In the genomic region with DNA sequence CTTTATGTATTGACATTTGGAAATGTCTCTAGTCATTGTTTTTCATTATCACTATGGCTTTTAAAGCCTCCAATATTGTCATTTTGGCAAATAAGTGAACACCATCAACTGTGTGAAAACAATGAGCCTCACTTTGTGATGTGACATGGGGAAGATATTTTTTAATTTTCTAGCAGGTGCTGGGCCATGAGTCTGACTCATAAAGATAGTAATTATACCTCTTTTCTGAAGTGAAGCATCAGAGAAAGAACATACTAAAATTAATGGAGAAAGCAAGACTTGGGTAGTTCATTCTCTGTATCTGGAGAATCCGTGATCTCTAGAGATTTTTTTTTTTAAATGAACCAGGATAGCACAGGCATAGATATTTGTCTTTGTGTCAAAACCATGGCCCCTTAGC, we compare ENCODE assay signal across 18 cellular contexts.
DNase-seq lines count a peak whose midpoint lies in the region; ATAC-seq and TF ChIP-seq lines count a peak whose summit lies in the region.
"Had no signal": no experiment of that assay in that cellular context is flagged by ENCODE, and none has a peak within 500 bp of the region (broad histone marks: within the 10 kb centered on the region; RNA-seq: fewer than 3 reads in every experiment).

No MANE protein-coding gene starts in this region.

- H3K4me1 ChIP-seq in OCI-LY1 (ENCODE audit: insufficient read depth, low read length, severe bottlenecking) (peaks cover 6% of the 10 kb centered on the region), mucosa of descending colon (ENCODE audit: low read depth) (no peaks in the 10 kb centered on the region), spleen (peaks cover 0 to 8% (median 2%) of the 10 kb centered on the region in 6 donors)
- H3K4me1 ChIP-seq: testis had no signal

- H3K9ac ChIP-seq in OCI-LY1 (ENCODE audit: low read length), result no peak overlapping the region

- H3K27me3 ChIP-seq in OCI-LY1 (ENCODE audit: insufficient read depth, low read length) (no peaks in the 10 kb centered on the region), spleen (replicated peaks in 1 of 7) (no peaks in the 10 kb centered on the region)
- H3K27me3 ChIP-seq: testis had no signal

- TF ChIP-seq POLR2A in GM18505 (IDR thresholded peaks at IDR 0.05; ENCODE audit: borderline replicate concordance, extremely low read depth, insufficient read depth, insufficient read length) (no peak), spleen (IDR thresholded peaks at IDR 0.05) (no peak)

- H3K9me3 ChIP-seq in OCI-LY1 (ENCODE audit: low read length), result no peaks in the 10 kb centered on the region
- H3K9me3 ChIP-seq in mucosa of descending colon, result no peaks in the 10 kb centered on the region
- no peaks in the 10 kb centered on the region for H3K9me3 ChIP-seq in spleen
- H3K9me3 ChIP-seq: HAP-1, neutrophil, testis had no signal

- no peak overlapping the region for H3K27ac ChIP-seq in OCI-LY1 (ENCODE audit: low read depth, low read length, poor library complexity, severe bottlenecking)
- no peak overlapping the region for H3K27ac ChIP-seq in spleen
- H3K27ac ChIP-seq: neutrophil, testis had no signal

- intact Hi-C loops in mucosa of descending colon (cut with DNase I, micrococcal nuclease), result no loop called here
- intact Hi-C loops in spleen (cut with DNase I; ENCODE audit: low total_unique reads), result no loop called here

- H3F3A ChIP-seq in OCI-LY1 (ENCODE audit: insufficient read depth, low read length), result no peaks in the 10 kb centered on the region

- H3K79me2 ChIP-seq in OCI-LY1 (ENCODE audit: insufficient read depth, low read length), result no peaks in the 10 kb centered on the region

- no peaks in the 10 kb centered on the region for H3K9me2 ChIP-seq in OCI-LY1 (ENCODE audit: low read depth, low read length)

- WGBS in spleen, 5 donors, result 68 to 88% (median 84%) methylated on average over 1 of the region's 1 CpG

- no peak for TF ChIP-seq CTCF in OCI-LY1 (IDR thresholded peaks at IDR 0.05; ENCODE audit: low read length)
- TF ChIP-seq CTCF in mucosa of descending colon (IDR thresholded peaks at IDR 0.05), result no peak
- no peak for TF ChIP-seq CTCF in spleen (IDR thresholded peaks at IDR 0.05 in 8 of 11, conservative IDR thresholded peaks at IDR 0.05 in 3 of 11)

- H3K4me2 ChIP-seq in OCI-LY1 (ENCODE audit: low read length), result no peak overlapping the region

- H4K20me1 ChIP-seq in OCI-LY1 (ENCODE audit: insufficient read depth, low read length), result no peaks in the 10 kb centered on the region

- DNase-seq in mucosa of descending colon (no peak), spleen (no peak), ecto neural progenitor cell (ENCODE audit: low spot score) (no peak)
- DNase-seq in stimulated activated naive CD4-positive, alpha-beta T cell treated with Interleukin-2 at 50 U/mL for 16 hours (lab: John Stamatoyannopoulos, UW), result no peak
- DNase-seq: activated CD4-positive, alpha-beta T cell treated with anti-CD3 and anti-CD28 coated beads for 4 hours; activated CD8-positive, alpha-beta memory T cell treated with anti-CD3 and anti-CD28 coated beads, Interleukin-2, amount 10 ng/mL, durations not matched to agents 7 days and 5 days; CD4-positive, CD25-positive, alpha-beta regulatory T cell; DND-41; NCI-H2171 treated with DMSO at 0.1 percent for 48 hours; retina; SHP77 treated with DMSO at 0.1 percent for 48 hours; testis had no signal

- ATAC-seq in GM18505 (IDR thresholded peaks at IDR 0.05; ENCODE audit: unreplicated experiment), result peak; percentile 59
- ATAC-seq in GM19455 (IDR thresholded peaks at IDR 0.05; ENCODE audit: unreplicated experiment), result peak; percentile 58
- ATAC-seq in HG02885 (IDR thresholded peaks at IDR 0.05; ENCODE audit: poor library complexity, unreplicated experiment), result peak; percentile 63
- no peak for ATAC-seq in mucosa of descending colon

- H3K36me3 ChIP-seq in OCI-LY1 (ENCODE audit: insufficient read depth, low read length) (no peaks in the 10 kb centered on the region), mucosa of descending colon (ENCODE audit: low read depth) (no peaks in the 10 kb centered on the region), spleen (no peaks in the 10 kb centered on the region)
- H3K36me3 ChIP-seq: HAP-1, neutrophil had no signal

- H3K4me3 ChIP-seq in OCI-LY1 (ENCODE audit: low read depth, low read length, poor library complexity, severe bottlenecking) (no peak overlapping the region), mucosa of descending colon (no peak overlapping the region), spleen (no peak overlapping the region)
- H3K4me3 ChIP-seq: HAP-1, testis had no signal

- H2AFZ ChIP-seq in OCI-LY1 (ENCODE audit: low read length), result 0 out of 2 replicates have a peak overlapping the region, but pooled peaks have one; percentile 4
